18 cellular contexts compared by ENCODE assay signal in genomic region chr18:6139007-6139406, GRCh38.
"Had no signal": no experiment of that assay in that cellular context is flagged by ENCODE, and none has a peak within 500 bp of the region (broad histone marks: within the 10 kb centered on the region; RNA-seq: fewer than 3 reads in every experiment).

No MANE protein-coding gene starts in this region.

- DNase-seq: KBM-7, MV-4-11, NCI-H1048, NCI-H1105, NCI-H1417, NCI-H1436 treated with DMSO at 0.1 percent for 48 hours, NCI-H1694, NCI-H187 treated with DMSO at 0.1 percent for 48 hours, NCI-H2029 treated with DMSO at 0.1 percent for 48 hours, NCI-H2171 treated with DMSO at 0.1 percent for 48 hours, NCI-H345, NCI-H524, NCI-H526 treated with DMSO at 0.1 percent for 48 hours, NCI-H774, Right ventricle myocardium superior, RPMI8226, SIG-M5 had no signal

- FAIRE-seq: RCC 7860 had no signal
